ENCODE assay signal across 10 cellular contexts in genomic region chr6:87401832-87402231, GRCh38. TPM values are rescaled to one million over a fixed set of nuclear protein-coding genes. Genes with fewer than 3 reads are reported as not detected.
"Had no signal": no experiment of that assay in that cellular context is flagged by ENCODE, and none has a peak within 500 bp of the region (broad histone marks: within the 10 kb centered on the region; RNA-seq: fewer than 3 reads in every experiment).

No MANE protein-coding gene starts in this region.

- H3K9me3 ChIP-seq: HAP-1 had no signal

- DNase-seq: GM23248, GOT3, H7, HFFc6, IMR-90 had no signal

- ATAC-seq: HCT116, K562 had no signal

- H3K27ac ChIP-seq: GM23248, HL-60 had no signal

- H3K4me1 ChIP-seq: HAP-1 had no signal

- H3K36me3 ChIP-seq: HAP-1 had no signal

- FAIRE-seq: K562 had no signal

- H3K4me3 ChIP-seq: GM23248, HAP-1, K562 had no signal

RNA-seq across cellular contexts. Expression of gene CFAP206, which starts 5.9 kb away (rescaled TPM):
- total RNA-seq: GM23248, HFFc6, HT1080 had no signal
- polyA plus RNA-seq: GM23248 had no signal
